17 cellular contexts compared by ENCODE assay signal in genomic region chr12:31301311-31301710, GRCh38.
"Had no signal": no experiment of that assay in that cellular context is flagged by ENCODE, and none has a peak within 500 bp of the region (broad histone marks: within the 10 kb centered on the region; RNA-seq: fewer than 3 reads in every experiment).

No MANE protein-coding gene starts in this region.

- H3K27me3 ChIP-seq: brain microvascular endothelial cell, suprapubic skin, upper lobe of left lung had no signal

- H3K4me3 Mint-ChIP-seq: activated CD4-positive, alpha-beta T cell treated with anti-CD3 and anti-CD28 coated beads, Interleukin-2, amount 10 ng/mL, durations not matched to agents 24 days and 14 days; activated naive CD8-positive, alpha-beta T cell; nephron had no signal

- H3K27ac Mint-ChIP-seq: activated naive CD8-positive, alpha-beta T cell had no signal

- H3K9me3 Mint-ChIP-seq: activated CD4-positive, alpha-beta T cell treated with anti-CD3 and anti-CD28 coated beads, Interleukin-2, amount 10 ng/mL, durations not matched to agents 24 days and 14 days had no signal

- ATAC-seq: left lobe of liver; stimulated activated naive CD8-positive, alpha-beta T cell treated with anti-CD3 and anti-CD28 coated beads, Interleukin-15, Interleukin-2, amounts not matched to agents 100 U/mL and 50 U/mL, for 24 hours had no signal

- H3K4me3 ChIP-seq: suprapubic skin, upper lobe of left lung had no signal

- H3K27me3 Mint-ChIP-seq: activated CD4-positive, alpha-beta T cell treated with anti-CD3 and anti-CD28 coated beads, Interleukin-2, amount 10 ng/mL, durations not matched to agents 24 days and 14 days; activated naive CD8-positive, alpha-beta T cell had no signal

- FAIRE-seq: endothelial cell of umbilical vein had no signal

- H3K9me3 ChIP-seq: suprapubic skin, upper lobe of left lung had no signal

- H3K27ac ChIP-seq: brain microvascular endothelial cell, suprapubic skin, upper lobe of left lung had no signal

- H3K4me1 ChIP-seq: suprapubic skin, upper lobe of left lung had no signal

- DNase-seq: activated CD4-positive, alpha-beta T cell treated with anti-CD3 and anti-CD28 coated beads, Interleukin-2, amount 10 ng/mL, durations not matched to agents 24 days and 14 days; activated CD8-positive, alpha-beta memory T cell treated with anti-CD3 and anti-CD28 coated beads for 24 hours; activated gamma-delta T cell; activated T-cell treated with anti-CD3 and anti-CD28 coated beads for 4 hours; brain microvascular endothelial cell; foreskin melanocyte; head of caudate nucleus; mammary epithelial cell; stimulated activated CD4-positive, alpha-beta T cell treated with anti-CD3 and anti-CD28 coated beads, Interleukin-2, amount 100 ng/mL, for 48 hours; stimulated activated naive CD8-positive, alpha-beta T cell treated with anti-CD3 and anti-CD28 coated beads, Interleukin-15, Interleukin-2, amounts not matched to agents 100 U/mL and 50 U/mL, for 24 hours; T-helper 1 cell; upper lobe of left lung had no signal
